23 cellular contexts compared by ENCODE assay signal in the genomic region with DNA sequence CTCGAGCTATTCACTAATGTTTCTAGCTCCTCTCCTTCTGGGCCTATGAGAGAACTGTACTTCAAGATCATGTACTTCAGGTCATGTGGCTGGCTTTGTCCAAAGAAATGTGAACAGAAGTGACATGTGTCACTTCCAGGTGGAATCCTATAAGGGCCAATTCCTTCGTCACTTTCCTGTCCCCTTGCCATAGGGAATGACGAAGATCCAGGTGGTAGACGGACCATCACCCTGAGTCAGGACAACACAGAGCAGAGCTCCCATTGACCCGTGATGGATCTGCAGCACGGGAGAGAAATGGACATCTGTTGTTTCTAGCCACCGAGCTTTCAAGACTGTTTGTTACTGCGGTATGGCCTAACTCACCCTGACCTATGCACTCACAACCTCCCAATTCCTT.
"Had no signal": no experiment of that assay in that cellular context is flagged by ENCODE, and none has a peak within 500 bp of the region (broad histone marks: within the 10 kb centered on the region; RNA-seq: fewer than 3 reads in every experiment).

No MANE protein-coding gene starts in this region.

- FAIRE-seq: kidney, pancreas had no signal

- H3K9me3 Mint-ChIP-seq: natural killer cell had no signal

- H3K9me3 ChIP-seq: gastrocnemius medialis, pancreas, prostate gland, right atrium auricular region, thoracic aorta, tibial nerve, upper lobe of right lung, vagina had no signal

- H3K36me3 Mint-ChIP-seq: memory B cell; natural killer cell; stimulated activated effector memory CD8-positive, alpha-beta T cell treated with anti-CD3 and anti-CD28 coated beads, Interleukin-12 subunit alpha, Interleukin-12 subunit beta, amount 100 ng/mL, for 72 hours had no signal

- H3K4me3 ChIP-seq: gastrocnemius medialis, lung, pancreas, prostate gland, right atrium auricular region, thoracic aorta, tibial nerve, upper lobe of right lung, vagina had no signal

- H3K4me1 ChIP-seq: gastrocnemius medialis, pancreas, prostate gland, right atrium auricular region, tibial nerve, upper lobe of right lung, vagina had no signal

- ATAC-seq: esophagus mucosa; gastrocnemius medialis; left lobe of liver; natural killer cell; pancreas; sciatic nerve; stimulated activated effector memory CD8-positive, alpha-beta T cell treated with anti-CD3 and anti-CD28 coated beads, Interleukin-12 subunit alpha, Interleukin-12 subunit beta, amount 100 ng/mL, for 72 hours; stimulated activated naive CD8-positive, alpha-beta T cell treated with anti-CD3 and anti-CD28 coated beads, Interleukin-15, Interleukin-2, amounts not matched to agents 100 U/mL and 50 U/mL, for 24 hours; upper lobe of right lung had no signal

- H3K4me3 Mint-ChIP-seq: memory B cell; natural killer cell; stimulated activated effector memory CD8-positive, alpha-beta T cell treated with anti-CD3 and anti-CD28 coated beads, Interleukin-12 subunit alpha, Interleukin-12 subunit beta, amount 100 ng/mL, for 72 hours had no signal

- H3K4me1 Mint-ChIP-seq: memory B cell; natural killer cell; stimulated activated effector memory CD8-positive, alpha-beta T cell treated with anti-CD3 and anti-CD28 coated beads, Interleukin-12 subunit alpha, Interleukin-12 subunit beta, amount 100 ng/mL, for 72 hours had no signal

- H3K27ac ChIP-seq: gastrocnemius medialis, pancreas, prostate gland, right atrium auricular region, thoracic aorta, tibial nerve, upper lobe of right lung, vagina had no signal

- H3K36me3 ChIP-seq: gastrocnemius medialis, pancreas, prostate gland, right atrium auricular region, thoracic aorta, tibial nerve, upper lobe of right lung, vagina had no signal

- H3K27me3 ChIP-seq: gastrocnemius medialis, pancreas, right atrium auricular region, tibial nerve, upper lobe of right lung, vagina had no signal

- H3K27ac Mint-ChIP-seq: memory B cell; natural killer cell; stimulated activated effector memory CD8-positive, alpha-beta T cell treated with anti-CD3 and anti-CD28 coated beads, Interleukin-12 subunit alpha, Interleukin-12 subunit beta, amount 100 ng/mL, for 72 hours had no signal

- DNase-seq: cortex of kidney; foreskin fibroblast; gastrocnemius medialis; head of caudate nucleus; kidney; natural killer cell; occipital lobe; pancreas; stimulated activated CD4-positive, alpha-beta T cell treated with anti-CD3 and anti-CD28 coated beads, Interleukin-2, amount 100 ng/mL, for 24 hours; stimulated activated CD4-positive, alpha-beta T cell treated with anti-CD3 and anti-CD28 coated beads, Interleukin-4, amount 100 ng/mL, for 24 hours; stimulated activated naive CD8-positive, alpha-beta T cell treated with anti-CD3 and anti-CD28 coated beads, Interleukin-15, Interleukin-2, amounts not matched to agents 100 U/mL and 50 U/mL, for 24 hours; upper lobe of right lung had no signal
